1 cellular context compared by ENCODE assay signal in the genomic region with DNA sequence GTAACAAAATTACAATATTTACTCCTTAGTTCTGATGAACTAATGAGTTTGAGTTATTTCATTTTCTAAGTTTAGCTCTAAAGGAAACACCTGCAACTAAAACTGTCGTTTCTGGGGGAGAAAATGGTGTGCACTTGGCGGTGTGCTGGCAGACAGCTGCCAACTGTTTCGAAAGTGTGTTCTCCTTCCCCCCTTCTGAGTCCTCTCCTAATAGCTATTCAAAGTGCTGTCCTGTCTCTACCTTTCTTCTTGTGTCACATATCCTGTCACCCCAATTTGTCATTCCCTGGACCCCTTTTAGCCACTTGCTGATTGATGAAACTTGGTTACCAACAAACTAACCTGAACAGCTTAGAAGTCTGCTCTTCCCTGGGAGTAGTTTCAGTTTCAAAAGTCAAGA.
TF ChIP-seq lines count a peak whose summit lies in the region.

No MANE protein-coding gene starts in this region.

TF ChIP-seq in GM23338, 12 proteins besides CTCF, POLR2A, EP300 and RAD21 (continued from another document):
- TF ChIP-seq, protein P1, sequence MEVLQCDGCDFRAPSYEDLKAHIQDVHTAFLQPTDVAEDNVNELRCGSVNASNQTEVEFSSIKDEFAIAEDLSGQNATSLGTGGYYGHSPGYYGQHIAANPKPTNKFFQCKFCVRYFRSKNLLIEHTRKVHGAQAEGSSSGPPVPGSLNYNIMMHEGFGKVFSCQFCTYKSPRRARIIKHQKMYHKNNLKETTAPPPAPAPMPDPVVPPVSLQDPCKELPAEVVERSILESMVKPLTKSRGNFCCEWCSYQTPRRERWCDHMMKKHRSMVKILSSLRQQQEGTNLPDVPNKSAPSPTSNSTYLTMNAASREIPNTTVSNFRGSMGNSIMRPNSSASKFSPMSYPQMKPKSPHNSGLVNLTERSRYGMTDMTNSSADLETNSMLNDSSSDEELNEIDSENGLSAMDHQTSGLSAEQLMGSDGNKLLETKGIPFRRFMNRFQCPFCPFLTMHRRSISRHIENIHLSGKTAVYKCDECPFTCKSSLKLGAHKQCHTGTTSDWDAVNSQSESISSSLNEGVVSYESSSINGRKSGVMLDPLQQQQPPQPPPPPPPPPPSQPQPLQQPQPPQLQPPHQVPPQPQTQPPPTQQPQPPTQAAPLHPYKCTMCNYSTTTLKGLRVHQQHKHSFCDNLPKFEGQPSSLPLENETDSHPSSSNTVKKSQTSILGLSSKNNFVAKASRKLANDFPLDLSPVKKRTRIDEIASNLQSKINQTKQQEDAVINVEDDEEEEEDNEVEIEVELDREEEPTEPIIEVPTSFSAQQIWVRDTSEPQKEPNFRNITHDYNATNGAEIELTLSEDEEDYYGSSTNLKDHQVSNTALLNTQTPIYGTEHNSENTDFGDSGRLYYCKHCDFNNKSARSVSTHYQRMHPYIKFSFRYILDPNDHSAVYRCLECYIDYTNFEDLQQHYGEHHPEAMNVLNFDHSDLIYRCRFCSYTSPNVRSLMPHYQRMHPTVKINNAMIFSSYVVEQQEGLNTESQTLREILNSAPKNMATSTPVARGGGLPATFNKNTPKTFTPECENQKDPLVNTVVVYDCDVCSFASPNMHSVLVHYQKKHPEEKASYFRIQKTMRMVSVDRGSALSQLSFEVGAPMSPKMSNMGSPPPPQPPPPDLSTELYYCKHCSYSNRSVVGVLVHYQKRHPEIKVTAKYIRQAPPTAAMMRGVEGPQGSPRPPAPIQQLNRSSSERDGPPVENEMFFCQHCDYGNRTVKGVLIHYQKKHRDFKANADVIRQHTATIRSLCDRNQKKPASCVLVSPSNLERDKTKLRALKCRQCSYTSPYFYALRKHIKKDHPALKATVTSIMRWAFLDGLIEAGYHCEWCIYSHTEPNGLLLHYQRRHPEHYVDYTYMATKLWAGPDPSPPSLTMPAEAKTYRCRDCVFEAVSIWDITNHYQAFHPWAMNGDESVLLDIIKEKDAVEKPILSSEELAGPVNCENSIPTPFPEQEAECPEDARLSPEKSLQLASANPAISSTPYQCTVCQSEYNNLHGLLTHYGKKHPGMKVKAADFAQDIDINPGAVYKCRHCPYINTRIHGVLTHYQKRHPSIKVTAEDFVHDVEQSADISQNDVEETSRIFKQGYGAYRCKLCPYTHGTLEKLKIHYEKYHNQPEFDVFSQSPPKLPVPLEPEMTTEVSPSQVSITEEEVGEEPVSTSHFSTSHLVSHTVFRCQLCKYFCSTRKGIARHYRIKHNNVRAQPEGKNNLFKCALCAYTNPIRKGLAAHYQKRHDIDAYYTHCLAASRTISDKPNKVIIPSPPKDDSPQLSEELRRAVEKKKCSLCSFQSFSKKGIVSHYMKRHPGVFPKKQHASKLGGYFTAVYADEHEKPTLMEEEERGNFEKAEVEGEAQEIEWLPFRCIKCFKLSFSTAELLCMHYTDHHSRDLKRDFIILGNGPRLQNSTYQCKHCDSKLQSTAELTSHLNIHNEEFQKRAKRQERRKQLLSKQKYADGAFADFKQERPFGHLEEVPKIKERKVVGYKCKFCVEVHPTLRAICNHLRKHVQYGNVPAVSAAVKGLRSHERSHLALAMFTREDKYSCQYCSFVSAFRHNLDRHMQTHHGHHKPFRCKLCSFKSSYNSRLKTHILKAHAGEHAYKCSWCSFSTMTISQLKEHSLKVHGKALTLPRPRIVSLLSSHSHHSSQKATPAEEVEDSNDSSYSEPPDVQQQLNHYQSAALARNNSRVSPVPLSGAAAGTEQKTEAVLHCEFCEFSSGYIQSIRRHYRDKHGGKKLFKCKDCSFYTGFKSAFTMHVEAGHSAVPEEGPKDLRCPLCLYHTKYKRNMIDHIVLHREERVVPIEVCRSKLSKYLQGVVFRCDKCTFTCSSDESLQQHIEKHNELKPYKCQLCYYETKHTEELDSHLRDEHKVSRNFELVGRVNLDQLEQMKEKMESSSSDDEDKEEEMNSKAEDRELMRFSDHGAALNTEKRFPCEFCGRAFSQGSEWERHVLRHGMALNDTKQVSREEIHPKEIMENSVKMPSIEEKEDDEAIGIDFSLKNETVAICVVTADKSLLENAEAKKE (CRISPR knock-in tag; IDR thresholded peaks at IDR 0.05), result no peak
